Comparison of ENCODE assay signal across 8 cellular contexts in the genomic region with DNA sequence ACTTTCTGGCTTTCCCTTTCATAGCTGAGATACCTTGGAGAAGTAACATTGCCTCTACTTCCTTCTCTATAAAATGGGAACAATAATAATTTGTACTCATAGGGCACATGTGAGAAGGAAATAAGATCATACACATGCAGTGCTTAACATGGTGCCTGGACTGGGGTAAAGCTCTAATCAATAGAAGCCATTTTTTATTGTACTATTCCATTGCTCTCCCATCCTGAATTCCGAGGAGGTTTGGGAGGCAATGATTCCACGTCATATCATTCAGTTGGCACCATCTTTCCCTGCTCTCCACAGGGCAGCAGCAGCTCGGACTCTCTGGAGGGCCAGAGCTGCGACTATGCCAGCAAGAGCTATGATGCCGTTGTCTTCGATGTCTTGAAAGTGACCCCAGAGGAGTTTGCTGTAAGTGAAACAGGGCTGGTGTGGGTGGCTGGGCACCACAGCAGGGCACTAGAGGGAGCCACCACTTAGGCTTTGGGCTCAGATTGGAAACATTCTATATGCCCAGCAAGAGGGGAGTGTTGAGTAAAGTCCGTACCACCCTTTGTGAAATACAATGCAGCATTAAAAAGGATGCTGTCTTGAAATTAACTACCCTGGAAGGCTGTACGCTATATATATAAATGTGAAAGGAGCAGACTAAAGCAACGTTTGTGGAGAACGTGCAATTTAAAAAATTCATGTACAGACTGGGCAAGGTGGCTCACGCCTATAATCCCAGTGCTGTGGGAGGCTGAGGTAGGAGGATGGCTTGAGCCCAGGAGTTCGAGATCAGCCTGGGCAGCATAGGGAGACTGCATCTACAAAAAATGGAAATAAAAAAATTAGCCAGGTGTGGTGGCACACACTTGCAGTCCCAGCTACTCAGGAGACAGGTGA. TPM values are rescaled to one million over a fixed set of nuclear protein-coding genes. Genes with fewer than 3 reads are reported as not detected.
A peak's percentile ranks its signal among the peaks of the same experiment; 100 is the strongest.
DNase-seq lines count a peak whose midpoint lies in the region; ATAC-seq and TF ChIP-seq lines count a peak whose summit lies in the region.

No MANE protein-coding gene starts in this region.

- TF ChIP-seq CTCF in epithelial cell of esophagus (IDR thresholded peaks at IDR 0.05; ENCODE audit: insufficient read depth, low read depth, low read length, missing control alignments) = peak; percentile 96
- TF ChIP-seq CTCF in type B pancreatic cell (conservative IDR thresholded peaks at IDR 0.05) = peak; percentile 72

- no peaks in the 10 kb centered on the region for H3K9me3 Mint-ChIP-seq in activated CD4-positive, alpha-beta memory T cell treated with anti-CD3 and anti-CD28 coated beads for 36 hours
- H3K9me3 Mint-ChIP-seq in type B pancreatic cell = no peaks in the 10 kb centered on the region

- POLR2A ChIA-PET in activated CD4-positive, alpha-beta memory T cell treated with anti-CD3 and anti-CD28 coated beads for 36 hours (lab: Charles Lee) = interaction anchor here (0.6 kb wide), 1 partner anchor 40 kb away, joined by 3 read pairs; no protein-coding TSS in a partner anchor

- no peak for ATAC-seq in GM21360 (IDR thresholded peaks at IDR 0.05; ENCODE audit: unreplicated experiment)

- CTCF ChIA-PET in activated CD4-positive, alpha-beta memory T cell treated with anti-CD3 and anti-CD28 coated beads for 36 hours (lab: Charles Lee) = interaction anchor here (0.6 to 2.7 kb wide), 19 partner anchors 9 to 248 kb away, joined by 3 to 33 read pairs (median 4); no protein-coding TSS in a partner anchor

- peak in 5 of 6 experiments; percentile 6 to 60 (median 18) for DNase-seq in stimulated activated naive CD4-positive, alpha-beta T cell (lab: John Stamatoyannopoulos, UW)
- no peak for DNase-seq in stimulated activated naive CD4-positive, alpha-beta T cell treated with Interleukin-2 at 50 U/mL for 16 hours (lab: John Stamatoyannopoulos, UW)
- DNase-seq in NCI-H446 treated with DMSO at 0.1 percent for 48 hours (lab: John Stamatoyannopoulos, UW) (peak; percentile 10), epithelial cell of esophagus (ENCODE audit: low read depth) (peak; percentile 66), myocyte (ENCODE audit: low read depth) (peak; percentile 64), type B pancreatic cell (ENCODE audit: extremely low spot score, unreplicated experiment) (no peak)
- DNase-seq in activated CD4-positive, alpha-beta memory T cell treated with anti-CD3 and anti-CD28 coated beads for 36 hours = peak; percentile 65

- intact Hi-C loops in activated CD4-positive, alpha-beta memory T cell treated with anti-CD3 and anti-CD28 coated beads for 36 hours (cut with micrococcal nuclease) = loop anchor here (1.0 kb wide), 2 partner anchors 25 to 234 kb away; no protein-coding TSS in a partner anchor

- H3K4me3 Mint-ChIP-seq in activated CD4-positive, alpha-beta memory T cell treated with anti-CD3 and anti-CD28 coated beads for 36 hours = no peak overlapping the region
- H3K4me3 Mint-ChIP-seq in type B pancreatic cell = no peak overlapping the region

- no peak overlapping the region for H3K27ac Mint-ChIP-seq in activated CD4-positive, alpha-beta memory T cell treated with anti-CD3 and anti-CD28 coated beads for 36 hours
- peak overlapping the region; percentile 35 for H3K27ac Mint-ChIP-seq in type B pancreatic cell

- H3K4me1 Mint-ChIP-seq in activated CD4-positive, alpha-beta memory T cell treated with anti-CD3 and anti-CD28 coated beads for 36 hours (ENCODE audit: low read depth) = no peaks in the 10 kb centered on the region
- H3K4me1 Mint-ChIP-seq in type B pancreatic cell (ENCODE audit: unreplicated experiment) = no peaks in the 10 kb centered on the region

- peaks cover 4% of the 10 kb centered on the region for H3K27me3 Mint-ChIP-seq in activated CD4-positive, alpha-beta memory T cell treated with anti-CD3 and anti-CD28 coated beads for 36 hours
- no peaks in the 10 kb centered on the region for H3K27me3 Mint-ChIP-seq in type B pancreatic cell

- H3K4me3 ChIP-seq in epithelial cell of esophagus (ENCODE audit: low read length) = no peak overlapping the region

- H3K36me3 Mint-ChIP-seq in activated CD4-positive, alpha-beta memory T cell treated with anti-CD3 and anti-CD28 coated beads for 36 hours = no peaks in the 10 kb centered on the region
- H3K36me3 Mint-ChIP-seq in type B pancreatic cell = no peaks in the 10 kb centered on the region

RNA-seq across cellular contexts. Expression of gene RALGPS1, which starts 51.2 kb away (rescaled TPM):
- 1 to 10 TPM; 2.1 to 3.1 TPM for total RNA-seq in activated CD4-positive, alpha-beta memory T cell treated with anti-CD3 and anti-CD28 coated beads for 36 hours
- total RNA-seq in myocyte (3.6 and 7.5 TPM in 2 replicates), type B pancreatic cell (ENCODE audit: low replicate concordance) (16.7 and 30.0 TPM in 2 replicates)
- 4.1 TPM for polyA plus RNA-seq in myocyte (2012)

Comparison
In these comparisons a context has a peak if more than half of its experiments do, and no peak if none do; other contexts are left out.
1. DNase-seq: peak in stimulated activated naive CD4-positive, alpha-beta T cell (5 of 6), NCI-H446 treated with DMSO at 0.1 percent for 48 hours (single experiment), activated CD4-positive, alpha-beta memory T cell treated with anti-CD3 and anti-CD28 coated beads for 36 hours (single experiment), epithelial cell of esophagus (single experiment) and myocyte (single experiment); none in stimulated activated naive CD4-positive, alpha-beta T cell treated with Interleukin-2 at 50 U/mL for 16 hours (single experiment) and type B pancreatic cell (single experiment).